ENCODE assay signal across 21 cellular contexts in the genomic region with DNA sequence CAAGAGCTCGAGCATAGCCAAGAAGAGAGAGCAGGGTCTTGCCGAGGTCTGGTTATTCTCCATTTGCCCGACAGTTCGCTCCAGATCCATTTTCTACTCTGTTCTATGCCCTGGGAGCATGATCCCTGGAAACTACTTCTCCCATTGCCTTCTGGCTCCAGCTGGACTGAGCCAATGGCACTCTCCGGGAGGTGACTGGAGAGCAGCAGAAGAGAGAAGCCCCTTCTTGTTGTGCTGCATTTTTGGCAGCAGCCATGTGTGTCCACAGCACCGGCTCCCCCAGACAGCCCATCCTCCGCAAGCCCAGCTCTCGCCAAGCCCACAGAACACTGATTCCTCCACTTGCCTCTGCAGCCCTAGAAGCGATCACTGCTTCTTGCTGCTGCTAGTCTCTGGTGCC.
"Had no signal": no experiment of that assay in that cellular context is flagged by ENCODE, and none has a peak within 500 bp of the region (broad histone marks: within the 10 kb centered on the region; RNA-seq: fewer than 3 reads in every experiment).

No MANE protein-coding gene starts in this region.

- H3K36me3 Mint-ChIP-seq: mesothelial cell of epicardium had no signal

- H3K9me3 Mint-ChIP-seq: activated B cell treated with CpG ODN at 0.5 μM for 24 hours; activated CD4-positive, alpha-beta memory T cell treated with anti-CD3 and anti-CD28 coated beads, Interleukin-2, amount 10 ng/mL, durations not matched to agents 7 days and 5 days; activated naive CD4-positive, alpha-beta T cell treated with anti-CD3 and anti-CD28 coated beads for 36 hours; activated T-cell treated with anti-CD3 and anti-CD28 coated beads, Interleukin-2, amount 50 U/mL, for 24 hours; mesothelial cell of epicardium; stimulated activated naive CD8-positive, alpha-beta T cell treated with anti-CD3 and anti-CD28 coated beads, Interleukin-15, amount 100 ng/mL, for 72 hours had no signal

- H3K4me1 Mint-ChIP-seq: activated CD4-positive, alpha-beta memory T cell treated with anti-CD3 and anti-CD28 coated beads, Interleukin-2, amount 10 ng/mL, durations not matched to agents 7 days and 5 days had no signal

- ATAC-seq: heart right ventricle; left colon; lower lobe of right lung; right cardiac atrium; stimulated activated naive CD8-positive, alpha-beta T cell treated with anti-CD3 and anti-CD28 coated beads, Interleukin-15, amount 100 ng/mL, for 72 hours had no signal

- H3K27me3 ChIP-seq: brain microvascular endothelial cell, gastrocnemius medialis, heart right ventricle, tibial artery had no signal

- H3K27ac ChIP-seq: brain microvascular endothelial cell, coronary artery, gastrocnemius medialis, heart right ventricle, lower lobe of right lung had no signal

- H3K27me3 Mint-ChIP-seq: activated CD4-positive, alpha-beta memory T cell treated with anti-CD3 and anti-CD28 coated beads, Interleukin-2, amount 10 ng/mL, durations not matched to agents 7 days and 5 days; activated T-cell treated with anti-CD3 and anti-CD28 coated beads, Interleukin-2, amount 50 U/mL, for 24 hours had no signal

- H3K9me3 ChIP-seq: gastrocnemius medialis, heart right ventricle, lower lobe of right lung, tibial artery had no signal

- H3K27ac Mint-ChIP-seq: activated B cell treated with CpG ODN at 0.5 μM for 24 hours; activated CD4-positive, alpha-beta memory T cell treated with anti-CD3 and anti-CD28 coated beads, Interleukin-2, amount 10 ng/mL, durations not matched to agents 7 days and 5 days; activated naive CD4-positive, alpha-beta T cell treated with anti-CD3 and anti-CD28 coated beads for 36 hours; activated T-cell treated with anti-CD3 and anti-CD28 coated beads, Interleukin-2, amount 50 U/mL, for 24 hours; mesothelial cell of epicardium; progenitor cell of endocrine pancreas; stimulated activated naive CD8-positive, alpha-beta T cell treated with anti-CD3 and anti-CD28 coated beads, Interleukin-15, amount 100 ng/mL, for 72 hours had no signal

- H3K4me3 Mint-ChIP-seq: activated B cell treated with CpG ODN at 0.5 μM for 24 hours; activated CD4-positive, alpha-beta memory T cell treated with anti-CD3 and anti-CD28 coated beads, Interleukin-2, amount 10 ng/mL, durations not matched to agents 7 days and 5 days; activated naive CD4-positive, alpha-beta T cell treated with anti-CD3 and anti-CD28 coated beads for 36 hours; activated T-cell treated with anti-CD3 and anti-CD28 coated beads, Interleukin-2, amount 50 U/mL, for 24 hours; mesothelial cell of epicardium; stimulated activated naive CD8-positive, alpha-beta T cell treated with anti-CD3 and anti-CD28 coated beads, Interleukin-15, amount 100 ng/mL, for 72 hours had no signal

- DNase-seq: activated B cell treated with CpG ODN at 0.5 μM for 24 hours; activated CD4-positive, alpha-beta memory T cell treated with anti-CD3 and anti-CD28 coated beads, Interleukin-2, amount 10 ng/mL, durations not matched to agents 7 days and 5 days; activated CD4-positive, alpha-beta T cell treated with anti-CD3 and anti-CD28 coated beads for 4 hours; activated naive CD4-positive, alpha-beta T cell treated with anti-CD3 and anti-CD28 coated beads for 36 hours; activated T-cell treated with anti-CD3 and anti-CD28 coated beads, Interleukin-2, amount 50 U/mL, for 24 hours; aorta; brain microvascular endothelial cell; heart right ventricle; left colon; lower lobe of right lung; right cardiac atrium; stimulated activated CD4-positive, alpha-beta T cell treated with anti-CD3 and anti-CD28 coated beads, Interleukin-15, amount 100 ng/mL, for 24 hours; stimulated activated CD4-positive, alpha-beta T cell treated with anti-CD3 and anti-CD28 coated beads, Interleukin-4, amount 100 ng/mL, for 1 hour; stimulated activated naive CD8-positive, alpha-beta T cell treated with anti-CD3 and anti-CD28 coated beads, Interleukin-15, amount 100 ng/mL, for 72 hours; T-helper 1 cell; T-helper 9 cell; tibial artery had no signal
